In genomic region chr3:160225181-160226025, GRCh38 we compare ENCODE assay signal across 8 cellular contexts. TPM values are rescaled to one million over a fixed set of nuclear protein-coding genes. Genes with fewer than 3 reads are reported as not detected.
DNase-seq lines count a peak whose midpoint lies in the region; ATAC-seq and TF ChIP-seq lines count a peak whose summit lies in the region.

Gene C3orf80, plus strand, starts transcription at chr3:160225422. Its CDS starts 214 bp downstream, at chr3:160225636.

- no peak within 1 kb of the TSS for H3K27ac ChIP-seq in lower lobe of right lung

- TF ChIP-seq CTCF in lower lobe of right lung (IDR thresholded peaks at IDR 0.05): peak; percentile 28

- H3K4me3 ChIP-seq in lower lobe of right lung: peak within 1 kb of the TSS; percentile 67

- no peaks in the 10 kb centered on the region for H3K36me3 ChIP-seq in lower lobe of right lung

- intact Hi-C loops in lower lobe of right lung (cut with DNase I): no loop called here

- H3K4me1 ChIP-seq in lower lobe of right lung: peaks cover 20% of the 10 kb centered on the region

- ATAC-seq in GM18517 (IDR thresholded peaks at IDR 0.05; ENCODE audit: unreplicated experiment) (peak; percentile 73), HG02970 (IDR thresholded peaks at IDR 0.05; ENCODE audit: low FRiP score, unreplicated experiment) (peak; percentile 78), lower lobe of right lung (peak; percentile 89 to 91)

- DNase-seq in ACHN (peak; percentile 28), NCI-H1930 (lab: John Stamatoyannopoulos, UW) (peak; percentile 62 to 71), dermis blood vessel endothelial cell (peak; percentile 53), lower lobe of right lung (peak; percentile 66)
- peak in 3 of 4 experiments; percentile 3 to 13 (median 13) for DNase-seq in activated CD4-positive, CD25-positive, alpha-beta regulatory T cell (lab: John Stamatoyannopoulos, UW)
- DNase-seq in stimulated activated CD8-positive, alpha-beta memory T cell treated with anti-CD3 and anti-CD28 coated beads, Interleukin-2, amount 100 ng/mL, for 48 hours (ENCODE audit: low read depth in 2 of 2): peak; percentile 32 to 43

- in situ Hi-C loops in ACHN (cut with HindIII; ENCODE audit: low pct_ligation_motif_present, low pct_unique_long_range_greater_than_20kb, low sequenced_read_pairs): no loop called here

- H3K27me3 ChIP-seq in lower lobe of right lung (ENCODE audit: low read depth): peaks cover 45% of the 10 kb centered on the region

- no peaks in the 10 kb centered on the region for H3K9me3 ChIP-seq in lower lobe of right lung

RNA-seq across cellular contexts. Expression of gene C3orf80, which starts in this region (rescaled TPM):
- total RNA-seq in dermis blood vessel endothelial cell (not detected in 2 replicates), lower lobe of right lung (1.2 TPM)

Comparison
In these comparisons a context has a peak if more than half of its experiments do, and no peak if none do; other contexts are left out.
1. Peak in DNase-seq in dermis blood vessel endothelial cell; RNA of the gene not detected or under 1 TPM.
2. DNase-seq: peak in every context shown above with its lines; median percentile 66 in NCI-H1930; 66 in lower lobe of right lung; 53 in dermis blood vessel endothelial cell; 38 in stimulated activated CD8-positive, alpha-beta memory T cell treated with anti-CD3 and anti-CD28 coated beads, Interleukin-2, amount 100 ng/mL, for 48 hours; 28 in ACHN; 13 in activated CD4-positive, CD25-positive, alpha-beta regulatory T cell.